In the genomic region with DNA sequence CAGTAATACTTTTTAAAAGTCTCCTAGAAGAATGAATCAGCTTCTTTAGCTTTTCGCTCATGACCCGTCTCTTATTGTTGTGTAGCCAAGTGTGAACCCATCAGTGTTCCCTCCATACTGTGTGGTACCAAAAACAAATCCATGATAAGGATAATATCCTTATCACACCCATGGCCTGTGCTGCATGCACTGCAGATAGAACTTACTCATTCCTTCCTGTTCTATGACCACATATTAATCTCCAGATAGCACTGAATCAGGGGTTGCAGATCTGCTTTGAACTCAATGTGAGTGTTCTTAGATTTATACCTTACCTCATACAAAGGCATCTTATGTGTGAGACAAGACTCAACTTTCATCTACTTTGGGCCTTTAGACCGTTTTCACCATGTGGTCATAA, we compare ENCODE assay signal across 23 cellular contexts.
DNase-seq lines count a peak whose midpoint lies in the region; ATAC-seq and TF ChIP-seq lines count a peak whose summit lies in the region.
"Had no signal": no experiment of that assay in that cellular context is flagged by ENCODE, and none has a peak within 500 bp of the region (broad histone marks: within the 10 kb centered on the region; RNA-seq: fewer than 3 reads in every experiment).

No MANE protein-coding gene starts in this region.

- intact Hi-C loops in left colon (cut with DNase I, micrococcal nuclease), result no loop called here

- H2AK5ac ChIP-seq in mesenchymal stem cell (ENCODE audit: low read length, severe bottlenecking), result no peak overlapping the region

- no peak overlapping the region for H4K8ac ChIP-seq in mesenchymal stem cell (ENCODE audit: low read length)

- TF ChIP-seq CTCF in epithelial cell of esophagus (IDR thresholded peaks at IDR 0.05; ENCODE audit: insufficient read depth, low read depth, low read length, missing control alignments), result no peak

- H3K18ac ChIP-seq in mesenchymal stem cell (ENCODE audit: low read depth in 1 of 2, low read length in 2 of 2), result no peak overlapping the region

- no peak overlapping the region for H3K14ac ChIP-seq in mesenchymal stem cell (ENCODE audit: low read length in 2 of 2)

- H2BK5ac ChIP-seq in mesenchymal stem cell (ENCODE audit: low read depth, low read length, poor library complexity, severe bottlenecking), result no peak overlapping the region

- H3K4ac ChIP-seq in mesenchymal stem cell (ENCODE audit: low read depth in 1 of 2, low read length in 2 of 2), result no peak overlapping the region

- no peak overlapping the region for H2BK120ac ChIP-seq in mesenchymal stem cell (ENCODE audit: low read depth, low read length)

- H3K23ac ChIP-seq in mesenchymal stem cell (ENCODE audit: low read length in 2 of 2), result no peak overlapping the region

- no peak overlapping the region for H2BK12ac ChIP-seq in mesenchymal stem cell (ENCODE audit: low read length in 2 of 2)

- H3K36me3 ChIP-seq in mesenchymal stem cell (ENCODE audit: control insufficient read depth in 1 of 2, insufficient read depth in 2 of 2, low read depth in 1 of 2, low read length in 2 of 2), result no peaks in the 10 kb centered on the region
- H3K36me3 ChIP-seq: HAP-1, SJCRH30 had no signal

- H3K27ac ChIP-seq in mesenchymal stem cell (ENCODE audit: low read length, poor library complexity, severe bottlenecking), result no peak overlapping the region
- H3K27ac ChIP-seq: SJCRH30 had no signal

- H2BK15ac ChIP-seq in mesenchymal stem cell (ENCODE audit: low read depth, poor library complexity, severe bottlenecking), result no peak overlapping the region

- no peak for ATAC-seq in left colon
- ATAC-seq: PC-3, Right ventricle myocardium inferior had no signal

- 94% methylated on average over 2 of the region's 3 CpGs for WGBS in mesenchymal stem cell

- DNase-seq in NCI-H226 (peak; percentile 86), amniotic epithelial cell (ENCODE audit: low read depth) (peak; percentile 90), epithelial cell of esophagus (ENCODE audit: low read depth) (peak; percentile 42), mesenchymal stem cell (no peak), T-helper 1 cell (no peak), left colon (no peak), Kasumi-1 (lab: John Stamatoyannopoulos, UW) (no peak), HUDEP-2 (lab: John Stamatoyannopoulos, UW; ENCODE audit: unreplicated experiment in 76 of 76) (no peak)
- DNase-seq: DMS153, DND-41, GOT3, NCI-H1092, NCI-H1436, NCI-H187, NCI-H2081 treated with DMSO at 0.1 percent for 48 hours, NCI-H2171, NCI-H345, NCI-H524, NCI-H774, PC-3, SJCRH30 had no signal

- no peaks in the 10 kb centered on the region for H3K27me3 ChIP-seq in mesenchymal stem cell (ENCODE audit: control insufficient read depth in 1 of 2, insufficient read depth in 1 of 2, low read length in 2 of 2)
- H3K27me3 ChIP-seq: SJCRH30 had no signal

- H3K4me3 ChIP-seq in epithelial cell of esophagus (ENCODE audit: low read length) (no peak overlapping the region), mesenchymal stem cell (ENCODE audit: insufficient read depth in 1 of 2, low read depth in 1 of 2, low read length in 2 of 2) (no peak overlapping the region)
- H3K4me3 ChIP-seq: HAP-1, SJCRH30 had no signal

- H2AFZ ChIP-seq in mesenchymal stem cell (ENCODE audit: low read depth, low read length), result peak overlapping the region; percentile 10

- H3K79me1 ChIP-seq in mesenchymal stem cell (replicated peaks; ENCODE audit: low read length, poor library complexity, severe bottlenecking), result no peaks in the 10 kb centered on the region

- no peaks in the 10 kb centered on the region for H3K9me3 ChIP-seq in mesenchymal stem cell (ENCODE audit: control insufficient read depth, low read length)
- H3K9me3 ChIP-seq: HAP-1, SJCRH30 had no signal

- no peak overlapping the region for H3K9ac ChIP-seq in mesenchymal stem cell (ENCODE audit: low read length)

- no peak overlapping the region for H3K4me2 ChIP-seq in mesenchymal stem cell (ENCODE audit: low read length, poor library complexity, severe bottlenecking)

- H3K4me1 ChIP-seq in mesenchymal stem cell (ENCODE audit: control insufficient read depth, insufficient read depth, low read depth, low read length), result no peaks in the 10 kb centered on the region
- H3K4me1 ChIP-seq: HAP-1, SJCRH30 had no signal

- H4K91ac ChIP-seq in mesenchymal stem cell (ENCODE audit: low read length), result no peak overlapping the region

Comparison
In these comparisons a context has a peak if more than half of its experiments do, and no peak if none do; other contexts are left out.
1. DNase-seq: peak in NCI-H226 (single experiment), amniotic epithelial cell (single experiment) and epithelial cell of esophagus (single experiment); none in mesenchymal stem cell (single experiment), T-helper 1 cell (0 of 5), left colon (0 of 2), Kasumi-1 (0 of 2) and HUDEP-2 (0 of 76).